ENCODE assay signal across 1 cellular context in genomic region chr20:20709858-20710257, GRCh38.
TF ChIP-seq lines count a peak whose summit lies in the region.

No MANE protein-coding gene starts in this region.

TF ChIP-seq in K562, 482 proteins besides CTCF, POLR2A, EP300 and RAD21:
- TF ChIP-seq BCOR (IDR thresholded peaks at IDR 0.05) (0 out of 2 replicates have a peak, but pooled peaks have one; percentile 15), FOSL1 (tag; conservative IDR thresholded peaks at IDR 0.05) (no peak), RBM25 (IDR thresholded peaks at IDR 0.05; ENCODE audit: low read depth, low read length, severe bottlenecking) (peak; percentile 69)
TF ChIP-seq in K562: peak in this region for 2.
